In the genomic region with DNA sequence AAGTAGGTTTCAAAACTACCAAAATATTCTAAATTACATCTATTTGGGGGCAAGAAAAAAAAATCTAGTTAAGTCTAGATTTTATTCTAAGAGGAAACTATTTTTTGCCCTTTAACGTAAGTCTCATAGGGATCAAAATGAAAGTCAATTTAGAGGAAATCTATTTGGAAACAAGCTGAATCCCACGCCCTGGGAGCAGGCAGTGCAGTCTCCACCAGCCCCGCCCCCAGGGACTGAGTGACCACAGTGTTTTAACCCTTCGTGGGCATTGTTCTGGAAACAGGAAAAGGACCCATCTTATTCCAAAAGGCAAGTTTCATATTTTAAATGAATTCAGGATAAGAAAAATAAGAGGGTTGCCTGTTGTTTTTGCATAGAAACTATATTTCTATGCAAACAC, we compare ENCODE assay signal across 9 cellular contexts.
DNase-seq lines count a peak whose midpoint lies in the region; ATAC-seq and TF ChIP-seq lines count a peak whose summit lies in the region.
"Had no signal": no experiment of that assay in that cellular context is flagged by ENCODE, and none has a peak within 500 bp of the region (broad histone marks: within the 10 kb centered on the region; RNA-seq: fewer than 3 reads in every experiment).

No MANE protein-coding gene starts in this region.

- H4K20me1 ChIP-seq in MM.1S (ENCODE audit: insufficient read depth, low read length): no peaks in the 10 kb centered on the region

- H3K9ac ChIP-seq in MM.1S (ENCODE audit: low read length): no peak overlapping the region

- H3K9me3 ChIP-seq in heart left ventricle (no peaks in the 10 kb centered on the region), psoas muscle (no peaks in the 10 kb centered on the region), MM.1S (replicated peaks; ENCODE audit: insufficient read depth, low read length) (no peaks in the 10 kb centered on the region)
- H3K9me3 ChIP-seq: neutrophil had no signal

- peaks cover 5 to 44% (median 29%) of the 10 kb centered on the region in 12 donors for H3K4me1 ChIP-seq in heart left ventricle
- H3K4me1 ChIP-seq in psoas muscle: peaks cover 28% of the 10 kb centered on the region
- H3K4me1 ChIP-seq in MM.1S (ENCODE audit: low read length): no peaks in the 10 kb centered on the region

- no peaks in the 10 kb centered on the region for H3K79me2 ChIP-seq in MM.1S (ENCODE audit: low read length)

- no peak overlapping the region for H2AFZ ChIP-seq in MM.1S (ENCODE audit: low read length)

- TF ChIP-seq CTCF in heart left ventricle (IDR thresholded peaks at IDR 0.05) (no peak), psoas muscle (IDR thresholded peaks at IDR 0.05) (no peak), MM.1S (IDR thresholded peaks at IDR 0.05; ENCODE audit: low read length) (no peak)

- ATAC-seq in heart left ventricle (peak in 3 of 4 donors; percentile 66 to 71 (median 68)), psoas muscle (peak; percentile 48 to 61 (median 54))
- no peak for ATAC-seq in activated CD4-positive, CD25-positive, alpha-beta regulatory T cell treated with anti-CD3 and anti-CD28 coated beads, Interleukin-2, amount 50 U/mL, for 24 hours

- H3K9me2 ChIP-seq in MM.1S (replicated peaks; ENCODE audit: insufficient read depth, low read length): no peaks in the 10 kb centered on the region

- intact Hi-C loops in heart left ventricle (cut with DNase I) (loop anchor here in 9 of 10 donors (1.0 to 10.0 kb wide), 15 partner anchors 46 to 496 kb away; partner anchors contain the start of gene SPRY2 (in 2 of the 9)), psoas muscle (cut with DNase I) (loop anchor here (5.0 kb wide), 1 partner anchor 206 kb away; no protein-coding TSS in a partner anchor)

- H3K4me3 ChIP-seq in heart left ventricle (peak overlapping the region in 11 of 12 donors; percentile 5 to 51 (median 41)), psoas muscle (peak overlapping the region; percentile 58), MM.1S (ENCODE audit: low read length) (no peak overlapping the region)

- no peak overlapping the region for H3K4me2 ChIP-seq in MM.1S (ENCODE audit: low read depth, low read length)

- H3K27me3 ChIP-seq in heart left ventricle (no peaks in the 10 kb centered on the region), psoas muscle (ENCODE audit: insufficient read depth in 3 of 3, low read length in 2 of 3) (no peaks in the 10 kb centered on the region), MM.1S (replicated peaks; ENCODE audit: insufficient read depth, low read length) (no peaks in the 10 kb centered on the region)
- H3K27me3 ChIP-seq: neutrophil had no signal

- H3F3A ChIP-seq in MM.1S (ENCODE audit: insufficient read depth, low read length): no peaks in the 10 kb centered on the region

- 1 to 7% (median 2%) methylated on average over 4 of the region's 4 CpGs for WGBS in heart left ventricle, 4 donors
- WGBS in psoas muscle, 3 donors: 1 to 4% (median 2%) methylated on average over 4 of the region's 4 CpGs

- H3K36me3 ChIP-seq in heart left ventricle (no peaks in the 10 kb centered on the region), psoas muscle (ENCODE audit: insufficient read depth in 1 of 2, low read depth in 1 of 2) (no peaks in the 10 kb centered on the region), MM.1S (replicated peaks; ENCODE audit: insufficient read depth, low read length) (no peaks in the 10 kb centered on the region)
- H3K36me3 ChIP-seq: neutrophil had no signal

- H3K27ac ChIP-seq in heart left ventricle (peak overlapping the region; percentile 38 to 95 (median 88)), psoas muscle (peak overlapping the region; percentile 48), MM.1S (ENCODE audit: low read length) (no peak overlapping the region)
- H3K27ac ChIP-seq: neutrophil had no signal

- DNase-seq in ELR (ENCODE audit: low read depth) (peak; percentile 77), UCSD-AML1 (lab: John Stamatoyannopoulos, UW; ENCODE audit: unreplicated experiment) (peak; percentile 49), heart left ventricle (peak; percentile 82 to 92 (median 86)), psoas muscle (peak; percentile 76 to 87), MM.1S (no peak), DMS79 treated with DMSO at 0.1 percent for 48 hours (lab: John Stamatoyannopoulos, UW) (no peak), NOMO-1 (lab: John Stamatoyannopoulos, UW; ENCODE audit: unreplicated experiment in 2 of 2) (no peak)

- TF ChIP-seq POLR2A in heart left ventricle (IDR thresholded peaks at IDR 0.05): no peak

Comparison
In these comparisons a context has a peak if more than half of its experiments do, and no peak if none do; other contexts are left out.
1. DNase-seq: peak in ELR (single experiment), UCSD-AML1 (single experiment), heart left ventricle (5 of 5) and psoas muscle (2 of 2); none in MM.1S (single experiment), DMS79 treated with DMSO at 0.1 percent for 48 hours (single experiment) and NOMO-1 (0 of 2).
2. ATAC-seq: peak in heart left ventricle (3 of 4) and psoas muscle (4 of 4); none in activated CD4-positive, CD25-positive, alpha-beta regulatory T cell treated with anti-CD3 and anti-CD28 coated beads, Interleukin-2, amount 50 U/mL, for 24 hours (0 of 2).